15 cellular contexts compared by ENCODE assay signal in genomic region chr7:116780521-116780920, GRCh38.
DNase-seq lines count a peak whose midpoint lies in the region; ATAC-seq and TF ChIP-seq lines count a peak whose summit lies in the region.
"Had no signal": no experiment of that assay in that cellular context is flagged by ENCODE, and none has a peak within 500 bp of the region (broad histone marks: within the 10 kb centered on the region; RNA-seq: fewer than 3 reads in every experiment).

No MANE protein-coding gene starts in this region.

- no peaks in the 10 kb centered on the region for H3K9me2 ChIP-seq in HCT116 (ENCODE audit: insufficient read depth)

- intact Hi-C loops in HCT116 (cut with micrococcal nuclease) (no loop called here), ascending aorta (cut with DNase I) (no loop called here), sciatic nerve (cut with DNase I) (no loop called here)

- ATAC-seq in HCT116, result no peak
- no peak for ATAC-seq in sciatic nerve

- TF ChIP-seq RAD21 in HCT116 (IDR thresholded peaks at IDR 0.05; ENCODE audit: low read depth), result no peak

- TF ChIP-seq POLR2A in HCT116 (IDR thresholded peaks at IDR 0.05; ENCODE audit: borderline replicate concordance, extremely low read depth, insufficient read depth, insufficient read length), result no peak

- CTCF ChIA-PET in HCT116 (lab: Charles Lee), result interaction anchor here (1.1 kb wide), 1 partner anchor 189 kb away, joined by 4 read pairs; no protein-coding TSS in a partner anchor

- no peak overlapping the region for H2AFZ ChIP-seq in HCT116 (ENCODE audit: low read depth, low read length, poor library complexity, severe bottlenecking)

- no peaks in the 10 kb centered on the region for H3K9me3 ChIP-seq in HCT116 (ENCODE audit: control insufficient read depth in 1 of 2, insufficient read depth in 1 of 2, low read depth in 1 of 2, low read length in 2 of 2)
- H3K9me3 ChIP-seq in ascending aorta, result no peaks in the 10 kb centered on the region
- no peaks in the 10 kb centered on the region for H3K9me3 ChIP-seq in mucosa of rectum (ENCODE audit: control insufficient read depth in 2 of 2, low read length in 2 of 2)
- H3K9me3 ChIP-seq: BE2C, ovary had no signal

- H3K4me1 Mint-ChIP-seq in T-helper 2 cell treated with Interferon-gamma antibody and Interleukin-4, amounts not matched to agents 5 μg/mL and 100 μg/mL, for 36 hours (ENCODE audit: low read depth), result no peaks in the 10 kb centered on the region

- H3K36me3 Mint-ChIP-seq in T-helper 2 cell treated with Interferon-gamma antibody and Interleukin-4, amounts not matched to agents 5 μg/mL and 100 μg/mL, for 36 hours (ENCODE audit: low read depth), result no peaks in the 10 kb centered on the region

- peaks cover 60% of the 10 kb centered on the region for H3K79me2 ChIP-seq in HCT116 (ENCODE audit: insufficient read depth, low read length)

- no peak overlapping the region for H3K4me3 Mint-ChIP-seq in T-helper 2 cell treated with Interferon-gamma antibody and Interleukin-4, amounts not matched to agents 5 μg/mL and 100 μg/mL, for 36 hours
- H3K4me3 Mint-ChIP-seq: endodermal cell had no signal

- H3K27me3 ChIP-seq in HCT116 (ENCODE audit: insufficient read depth, low read length) (no peaks in the 10 kb centered on the region), ascending aorta (no peaks in the 10 kb centered on the region), mucosa of rectum (ENCODE audit: control insufficient read depth in 2 of 2, insufficient read depth in 2 of 2, low read length in 2 of 2) (no peaks in the 10 kb centered on the region)
- H3K27me3 ChIP-seq: ovary had no signal

- H3K9me3 Mint-ChIP-seq in T-helper 2 cell treated with Interferon-gamma antibody and Interleukin-4, amounts not matched to agents 5 μg/mL and 100 μg/mL, for 36 hours, result no peaks in the 10 kb centered on the region
- H3K9me3 Mint-ChIP-seq: endodermal cell had no signal

- H3K4me2 ChIP-seq in HCT116 (ENCODE audit: low read length), result peak overlapping the region; percentile 70; the same call in 1 of the 2 replicates

- no peaks in the 10 kb centered on the region for H3K27me3 Mint-ChIP-seq in T-helper 2 cell treated with Interferon-gamma antibody and Interleukin-4, amounts not matched to agents 5 μg/mL and 100 μg/mL, for 36 hours (ENCODE audit: low read depth)

- RAD21 ChIA-PET in HCT116 (lab: Charles Lee; ENCODE audit: low non-redundant PET in 1 of 2, low total read pairs in 2 of 2, uncharacterized antibody in 2 of 2, unreplicated experiment in 2 of 2), result no interaction called here

- H3K4me1 ChIP-seq in HCT116 (ENCODE audit: control insufficient read depth in 1 of 2, insufficient read depth in 2 of 2, low read length in 2 of 2) (peaks cover 63 to 77% of the 10 kb centered on the region in 2 experiments), ascending aorta (peaks cover 0 to 43% of the 10 kb centered on the region in 2 donors), mucosa of rectum (ENCODE audit: control insufficient read depth in 2 of 2, insufficient read depth in 2 of 2, low read length in 2 of 2) (peaks cover 9 to 30% of the 10 kb centered on the region in 2 donors)
- H3K4me1 ChIP-seq: BE2C had no signal

- in situ Hi-C loops in GM13977 (cut with MboI; ENCODE audit: low pct_unique_long_range_greater_than_20kb, low sequenced_read_pairs, unreplicated experiment), result no loop called here

- H4K20me1 ChIP-seq in HCT116 (ENCODE audit: insufficient read depth), result no peaks in the 10 kb centered on the region

- DNase-seq in HCT116 (ENCODE audit: low read depth, low spot score) (no peak), ascending aorta (ENCODE audit: low spot score in 2 of 2) (no peak), GM13977 (ENCODE audit: low spot score) (no peak), sciatic nerve (ENCODE audit: low spot score) (no peak), GDM1 (lab: John Stamatoyannopoulos, UW) (no peak)
- DNase-seq in T-helper 2 cell treated with Interferon-gamma antibody and Interleukin-4, amounts not matched to agents 5 μg/mL and 100 μg/mL, for 36 hours (ENCODE audit: low spot score), result no peak
- DNase-seq: BE2C; NCI-H1092; NCI-H446; ovary; stimulated activated naive CD4-positive, alpha-beta T cell treated with Interleukin-2 at 50 U/mL for 16 hours; T1000 had no signal

- H3K27ac ChIP-seq in C4-2B (peak overlapping the region; percentile 58; the same call in 1 of the 2 replicates), HCT116 (ENCODE audit: low read depth, low read length) (peak overlapping the region; percentile 97), ascending aorta (peak overlapping the region; percentile 20 to 48), mucosa of rectum (ENCODE audit: low read depth in 2 of 2, low read length in 2 of 2) (peak overlapping the region; percentile 46 to 59)
- H3K27ac ChIP-seq: ovary had no signal

- H3K36me3 ChIP-seq in HCT116 (ENCODE audit: control insufficient read depth in 1 of 2, insufficient read depth in 2 of 2, low read length in 2 of 2) (peaks cover 33 to 83% of the 10 kb centered on the region in 2 experiments), ascending aorta (no peaks in the 10 kb centered on the region), mucosa of rectum (ENCODE audit: control insufficient read depth in 2 of 2, insufficient read depth in 2 of 2, low read length in 2 of 2) (no peaks in the 10 kb centered on the region)
- H3K36me3 ChIP-seq: BE2C, ovary had no signal

- BruUV-seq in HCT116 (replicated peaks; lab: Mats Ljungman, UMichigan), result no TSS peak

- TF ChIP-seq CTCF in C4-2B (conservative IDR thresholded peaks at IDR 0.05) (no peak), HCT116 (IDR thresholded peaks at IDR 0.05 in 2 of 3, conservative IDR thresholded peaks at IDR 0.05 in 1 of 3; ENCODE audit: borderline replicate concordance in 1 of 3, insufficient read depth in 1 of 3, low read depth in 2 of 3, low read length in 2 of 3) (no peak), ascending aorta (IDR thresholded peaks at IDR 0.05) (no peak), GM13977 (IDR thresholded peaks at IDR 0.05; ENCODE audit: extremely low read depth, insufficient read depth, missing control alignments) (no peak)

- H3K9ac ChIP-seq in HCT116 (ENCODE audit: low read length), result peak overlapping the region; percentile 14; the same call in 1 of the 2 replicates
- H3K9ac ChIP-seq in mucosa of rectum (ENCODE audit: low read depth in 1 of 2, low read length in 2 of 2), result no peak overlapping the region

- POLR2A ChIA-PET in HCT116 (lab: Charles Lee), result interaction anchor here (0.7 kb wide), 1 partner anchor 17 kb away, joined by 3 read pairs; no protein-coding TSS in a partner anchor

- H3K4me3 ChIP-seq in HCT116 (replicated peaks in 1 of 2; ENCODE audit: low read depth in 1 of 2, low read length in 2 of 2), result no peak overlapping the region
- no peak overlapping the region for H3K4me3 ChIP-seq in ascending aorta
- no peak overlapping the region for H3K4me3 ChIP-seq in mucosa of rectum (ENCODE audit: low read length in 2 of 2)
- H3K4me3 ChIP-seq: ovary had no signal

- no peak overlapping the region for H3K27ac Mint-ChIP-seq in T-helper 2 cell treated with Interferon-gamma antibody and Interleukin-4, amounts not matched to agents 5 μg/mL and 100 μg/mL, for 36 hours
- H3K27ac Mint-ChIP-seq: endodermal cell had no signal

TF ChIP-seq in HCT116, 20 proteins besides CTCF, POLR2A, EP300 and RAD21:
- TF ChIP-seq POLR2AphosphoS5 (IDR thresholded peaks at IDR 0.05; ENCODE audit: low read depth, low read length) (peak; percentile 45; the same call in 1 of the 2 replicates), FOSL1 (IDR thresholded peaks at IDR 0.05; ENCODE audit: low read depth) (no peak), ZNF274 (IDR thresholded peaks at IDR 0.05; ENCODE audit: low read depth, low read length) (no peak)

Comparison
In these comparisons a context has a peak if more than half of its experiments do, and no peak if none do; other contexts are left out.
1. H3K27ac ChIP-seq: peak in every context shown above with its lines; median percentile 97 in HCT116; 58 in C4-2B; 52 in mucosa of rectum; 34 in ascending aorta.